In the genomic region with DNA sequence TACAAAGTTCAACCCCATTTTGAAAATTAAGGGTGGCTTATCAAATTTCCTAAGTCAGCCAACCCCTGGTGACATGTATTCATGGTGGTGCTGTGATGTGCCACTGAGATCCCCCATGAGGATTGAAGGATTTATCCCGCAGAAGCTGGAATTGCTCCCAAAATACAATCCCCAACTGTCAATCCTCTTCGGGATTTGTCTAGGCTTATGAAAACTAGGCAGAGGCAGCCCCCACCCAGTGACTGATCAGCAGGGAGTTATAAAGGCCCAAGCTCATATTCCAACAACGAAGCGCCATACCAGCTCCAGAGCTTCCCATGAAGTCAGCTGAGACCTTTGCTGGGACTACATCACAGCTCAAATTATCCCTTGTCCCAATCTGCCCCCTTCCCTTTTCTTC, we compare ENCODE assay signal across 28 cellular contexts.
"Had no signal": no experiment of that assay in that cellular context is flagged by ENCODE, and none has a peak within 500 bp of the region (broad histone marks: within the 10 kb centered on the region; RNA-seq: fewer than 3 reads in every experiment).

No MANE protein-coding gene starts in this region.

- H3K9me3 Mint-ChIP-seq: immature natural killer cell; stimulated activated memory B cell treated with anti-CD40 and anti-IgM and Interleukin-4, amounts not matched to agents 10 μg/mL and 1 μg/mL and 100 μg/mL, for 72 hours had no signal

- H3K4me3 Mint-ChIP-seq: naive thymus-derived CD4-positive, alpha-beta T cell; nephron; neural crest cell; stimulated activated memory B cell treated with anti-CD40 and anti-IgM and Interleukin-4, amounts not matched to agents 10 μg/mL and 1 μg/mL and 100 μg/mL, for 72 hours had no signal

- H3K9me3 ChIP-seq: left lung, lower lobe of right lung, mucosa of descending colon, right atrium auricular region, right lobe of liver, stomach, testis, thyroid gland, transverse colon, upper lobe of right lung had no signal

- H3K4me2 ChIP-seq: smooth muscle cell had no signal

- H3K4me3 ChIP-seq: left lung, lower lobe of right lung, mucosa of descending colon, right atrium auricular region, right lobe of liver, smooth muscle cell, stomach, testis, thyroid gland, transverse colon, upper lobe of right lung had no signal

- H3K27me3 Mint-ChIP-seq: stimulated activated memory B cell treated with anti-CD40 and anti-IgM and Interleukin-4, amounts not matched to agents 10 μg/mL and 1 μg/mL and 100 μg/mL, for 72 hours had no signal

- H3K4me1 ChIP-seq: left lung, lower lobe of right lung, right atrium auricular region, right lobe of liver, testis, upper lobe of right lung had no signal

- ATAC-seq: left colon; left lung; lower lobe of right lung; mucosa of descending colon; naive thymus-derived CD4-positive, alpha-beta T cell; right lobe of liver; upper lobe of right lung had no signal

- H3K27ac Mint-ChIP-seq: immature natural killer cell; naive thymus-derived CD4-positive, alpha-beta T cell; progenitor cell of endocrine pancreas; stimulated activated memory B cell treated with anti-CD40 and anti-IgM and Interleukin-4, amounts not matched to agents 10 μg/mL and 1 μg/mL and 100 μg/mL, for 72 hours had no signal

- H3K27me3 ChIP-seq: left lung, right atrium auricular region, right lobe of liver, stomach, testis, thyroid gland, transverse colon, upper lobe of right lung had no signal

- H3K27ac ChIP-seq: left lung, lower lobe of right lung, right atrium auricular region, right lobe of liver, stomach, testis, thyroid gland, transverse colon, upper lobe of right lung had no signal

- DNase-seq: hypothalamus; immature natural killer cell; kidney; left colon; left lung; lower lobe of right lung; mammary epithelial cell; midbrain; mucosa of descending colon; naive thymus-derived CD4-positive, alpha-beta T cell; nucleus accumbens; right lobe of liver; stimulated activated CD4-positive, alpha-beta T cell treated with anti-CD3 and anti-CD28 coated beads, Interleukin-1b, Interleukin-23, amount 100 ng/mL, for 48 hours; stimulated activated CD4-positive, alpha-beta T cell treated with anti-CD3 and anti-CD28 coated beads, Interleukin-2, amount 100 ng/mL, for 48 hours; stimulated activated CD4-positive, alpha-beta T cell treated with anti-CD3 and anti-CD28 coated beads, Interleukin-4, amount 100 ng/mL, for 4 hours; stimulated activated CD8-positive, alpha-beta memory T cell treated with anti-CD3 and anti-CD28 coated beads, Interleukin-4, amount 100 ng/mL, for 48 hours; stimulated activated naive CD4-positive, alpha-beta T cell treated with Interleukin-2 at 50 U/mL for 16 hours; stomach; testis; thyroid gland; transverse colon; upper lobe of right lung had no signal

- H3K36me3 ChIP-seq: left lung, lower lobe of right lung, right atrium auricular region, right lobe of liver, stomach, thyroid gland, transverse colon, upper lobe of right lung had no signal
